In the genomic region with DNA sequence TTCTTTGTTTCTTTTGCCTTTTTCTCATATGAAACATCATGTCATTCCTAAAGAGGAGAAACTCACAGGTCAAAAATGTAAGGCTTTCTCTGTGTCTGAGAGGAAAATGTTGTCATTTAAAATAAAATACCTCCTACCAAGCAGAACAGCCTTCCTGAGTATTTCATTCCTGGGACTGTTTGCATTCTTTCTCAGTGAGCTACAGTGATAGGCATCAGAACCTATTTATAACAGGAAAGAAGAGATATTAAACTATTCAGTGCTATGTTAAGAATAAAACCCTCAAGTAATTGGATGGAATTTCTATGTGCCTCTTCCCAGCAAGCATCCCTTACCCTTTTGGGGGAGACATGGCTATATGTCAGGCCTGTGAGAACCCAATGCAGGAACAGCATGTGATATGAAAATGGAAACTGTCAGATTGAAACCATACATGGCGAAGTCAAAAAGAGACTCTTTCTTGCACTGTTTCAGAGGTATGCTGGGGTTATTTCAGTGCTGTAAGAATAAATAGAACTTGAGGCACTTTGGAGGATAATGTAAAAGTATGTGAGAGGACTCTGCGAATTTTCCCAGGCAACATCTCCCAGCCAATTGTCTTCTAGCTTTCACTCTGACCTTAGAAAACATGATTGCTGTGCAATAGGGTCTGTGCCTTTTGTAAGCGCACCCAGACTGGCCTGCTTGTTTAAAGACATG, we compare ENCODE assay signal across 8 cellular contexts.
DNase-seq lines count a peak whose midpoint lies in the region; ATAC-seq and TF ChIP-seq lines count a peak whose summit lies in the region.

No MANE protein-coding gene starts in this region.

- H3K36me3 Mint-ChIP-seq in activated naive CD4-positive, alpha-beta T cell treated with anti-CD3 and anti-CD28 coated beads, Interleukin-2, amount 10 ng/mL, durations not matched to agents 7 days and 5 days: no peaks in the 10 kb centered on the region

- no peak overlapping the region for H3K4me2 ChIP-seq in Karpas-422 (ENCODE audit: low read depth, low read length, poor library complexity, severe bottlenecking)

- H3K9me2 ChIP-seq in Karpas-422 (replicated peaks; ENCODE audit: insufficient read depth, low read length): no peaks in the 10 kb centered on the region

- DNase-seq in AG20443 (ENCODE audit: low spot score) (peak; percentile 68), RWPE2 (ENCODE audit: low spot score) (no peak), hepatic stellate cell (ENCODE audit: low spot score) (peak; percentile 54), Karpas-422 (no peak), putamen (ENCODE audit: low spot score) (no peak)
- no peak for DNase-seq in activated naive CD4-positive, alpha-beta T cell treated with anti-CD3 and anti-CD28 coated beads, Interleukin-2, amount 10 ng/mL, durations not matched to agents 7 days and 5 days
- no peak for DNase-seq in stimulated activated CD4-positive, alpha-beta T cell treated with anti-CD3 and anti-CD28 coated beads, Interleukin-4, amount 100 ng/mL, for 4 hours

- CTCF ChIA-PET in activated naive CD4-positive, alpha-beta T cell treated with anti-CD3 and anti-CD28 coated beads, Interleukin-2, amount 10 ng/mL, durations not matched to agents 7 days and 5 days (lab: Charles Lee): no interaction called here

- no peaks in the 10 kb centered on the region for H3K9me3 ChIP-seq in RWPE2 (ENCODE audit: severe bottlenecking)
- H3K9me3 ChIP-seq in Karpas-422 (ENCODE audit: low read length): no peaks in the 10 kb centered on the region

- no peaks in the 10 kb centered on the region for H3K79me2 ChIP-seq in Karpas-422 (ENCODE audit: low read length)

- no peak overlapping the region for H3K27ac Mint-ChIP-seq in activated naive CD4-positive, alpha-beta T cell treated with anti-CD3 and anti-CD28 coated beads, Interleukin-2, amount 10 ng/mL, durations not matched to agents 7 days and 5 days

- H3K27me3 Mint-ChIP-seq in activated naive CD4-positive, alpha-beta T cell treated with anti-CD3 and anti-CD28 coated beads, Interleukin-2, amount 10 ng/mL, durations not matched to agents 7 days and 5 days: no peaks in the 10 kb centered on the region

- H2AFZ ChIP-seq in Karpas-422 (ENCODE audit: low read length): no peak overlapping the region

- peak; percentile 79 for ATAC-seq in GM21825 (IDR thresholded peaks at IDR 0.05; ENCODE audit: unreplicated experiment)
- ATAC-seq in RWPE2 (ENCODE audit: low read depth): peak; percentile 94

- no peak overlapping the region for H3K4me3 Mint-ChIP-seq in activated naive CD4-positive, alpha-beta T cell treated with anti-CD3 and anti-CD28 coated beads, Interleukin-2, amount 10 ng/mL, durations not matched to agents 7 days and 5 days

- H3K4me3 ChIP-seq in RWPE2 (ENCODE audit: severe bottlenecking) (no peak overlapping the region), Karpas-422 (ENCODE audit: low read length) (no peak overlapping the region)

- no peaks in the 10 kb centered on the region for H3K4me1 Mint-ChIP-seq in activated naive CD4-positive, alpha-beta T cell treated with anti-CD3 and anti-CD28 coated beads, Interleukin-2, amount 10 ng/mL, durations not matched to agents 7 days and 5 days

- H3K36me3 ChIP-seq in RWPE2 (ENCODE audit: low read depth) (no peaks in the 10 kb centered on the region), Karpas-422 (ENCODE audit: insufficient read depth, low read length) (no peaks in the 10 kb centered on the region)

- H3K9me3 Mint-ChIP-seq in activated naive CD4-positive, alpha-beta T cell treated with anti-CD3 and anti-CD28 coated beads, Interleukin-2, amount 10 ng/mL, durations not matched to agents 7 days and 5 days: no peaks in the 10 kb centered on the region

- H3K27ac ChIP-seq in RWPE2 (ENCODE audit: poor library complexity, severe bottlenecking) (peak overlapping the region; percentile 85), Karpas-422 (ENCODE audit: low read length) (no peak overlapping the region)

- no peaks in the 10 kb centered on the region for H3K27me3 ChIP-seq in RWPE2 (ENCODE audit: insufficient read depth, poor library complexity, severe bottlenecking)
- no peaks in the 10 kb centered on the region for H3K27me3 ChIP-seq in Karpas-422 (ENCODE audit: low read length)

- H4K20me1 ChIP-seq in Karpas-422 (ENCODE audit: insufficient read depth, low read depth, low read length): no peaks in the 10 kb centered on the region

- H3K4me1 ChIP-seq in RWPE2 (ENCODE audit: insufficient read depth, poor library complexity, severe bottlenecking): peaks cover 14% of the 10 kb centered on the region
- H3K4me1 ChIP-seq in Karpas-422 (ENCODE audit: low read length): no peaks in the 10 kb centered on the region

- no peak for TF ChIP-seq CTCF in RWPE2 (IDR thresholded peaks at IDR 0.05; ENCODE audit: poor library complexity, severe bottlenecking)

- H3K9ac ChIP-seq in Karpas-422 (ENCODE audit: low read length): no peak overlapping the region

Comparison
In these comparisons a context has a peak if more than half of its experiments do, and no peak if none do; other contexts are left out.
1. DNase-seq: peak in AG20443 (single experiment) and hepatic stellate cell (single experiment); none in RWPE2 (single experiment), Karpas-422 (single experiment), activated naive CD4-positive, alpha-beta T cell treated with anti-CD3 and anti-CD28 coated beads, Interleukin-2, amount 10 ng/mL, durations not matched to agents 7 days and 5 days (single experiment), putamen (single experiment) and stimulated activated CD4-positive, alpha-beta T cell treated with anti-CD3 and anti-CD28 coated beads, Interleukin-4, amount 100 ng/mL, for 4 hours (0 of 2).